19 cellular contexts compared by ENCODE assay signal in genomic region chr12:5614206-5614605, GRCh38.
"Had no signal": no experiment of that assay in that cellular context is flagged by ENCODE, and none has a peak within 500 bp of the region (broad histone marks: within the 10 kb centered on the region; RNA-seq: fewer than 3 reads in every experiment).

No MANE protein-coding gene starts in this region.

- H3K27me3 ChIP-seq: colonic mucosa, gastrocnemius medialis, ovary, stomach had no signal

- DNase-seq: colonic mucosa; effector CD4-positive, alpha-beta T cell; gastrocnemius medialis; glutamatergic neuron; immature natural killer cell; left cardiac atrium; left ventricle myocardium inferior; lower lobe of right lung; natural killer cell; nucleus accumbens; ovary; right cardiac atrium; small intestine; stimulated activated CD4-positive, alpha-beta T cell treated with anti-CD3 and anti-CD28 coated beads, Interleukin-12 subunit alpha, Interleukin-12 subunit beta, amount 100 ng/mL, for 4 hours; stimulated activated naive CD4-positive, alpha-beta T cell; stomach; trophoblast cell had no signal

- H3K36me3 ChIP-seq: colonic mucosa, gastrocnemius medialis, left ventricle myocardium inferior, lower lobe of right lung, ovary, stomach had no signal

- H3K9me3 ChIP-seq: colonic mucosa, gastrocnemius medialis, left ventricle myocardium inferior, lower lobe of right lung, ovary, stomach had no signal

- FAIRE-seq: keratinocyte, small intestine had no signal

- ATAC-seq: esophagus mucosa, gastrocnemius medialis, lower lobe of right lung, natural killer cell had no signal

- H3K4me3 ChIP-seq: colonic mucosa, gastrocnemius medialis, left ventricle myocardium inferior, lower lobe of right lung, ovary, stomach had no signal

- H3K4me1 ChIP-seq: colonic mucosa, gastrocnemius medialis, left ventricle myocardium inferior, lower lobe of right lung had no signal

- H3K27ac ChIP-seq: colonic mucosa, gastrocnemius medialis, left ventricle myocardium inferior, lower lobe of right lung, ovary, stomach had no signal
